8 cellular contexts compared by ENCODE assay signal in the genomic region with DNA sequence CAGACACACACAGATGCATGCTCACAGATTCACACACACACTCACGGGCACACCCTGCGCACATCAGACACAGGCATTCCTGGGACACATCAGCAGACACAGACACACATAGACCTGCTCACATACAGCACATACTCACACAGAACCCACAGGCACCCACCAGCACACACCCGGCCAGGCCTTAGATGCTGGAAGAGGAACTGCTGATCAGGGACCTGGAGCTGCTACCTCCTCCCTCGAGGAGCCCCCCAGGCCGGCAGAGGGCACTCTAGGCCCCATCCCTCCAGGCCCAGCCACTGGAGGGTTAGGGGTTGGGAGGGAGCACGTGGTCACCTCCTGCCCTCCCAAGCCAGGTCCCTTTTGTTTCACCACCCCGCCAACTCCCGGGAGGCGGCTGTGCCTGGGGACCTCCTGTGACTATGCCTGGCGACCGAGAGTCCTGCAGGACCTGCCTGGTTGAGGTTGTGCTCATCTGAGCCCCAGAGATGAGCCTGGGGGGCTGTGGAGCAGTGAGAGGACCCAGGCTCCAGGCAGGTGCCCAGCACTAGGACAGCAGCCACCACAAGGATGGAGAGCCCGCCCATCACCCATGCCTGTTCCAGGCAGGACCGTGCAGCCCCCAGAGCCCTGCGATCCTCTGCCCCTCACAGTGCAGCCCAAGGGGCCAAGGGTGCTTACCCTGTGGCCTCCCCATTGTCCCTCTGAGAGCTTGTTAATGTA. TPM values are rescaled to one million over a fixed set of nuclear protein-coding genes. Genes with fewer than 3 reads are reported as not detected.
DNase-seq lines count a peak whose midpoint lies in the region; ATAC-seq and TF ChIP-seq lines count a peak whose summit lies in the region.

No MANE protein-coding gene starts in this region.

- H3K4me2 ChIP-seq in smooth muscle cell: no peak overlapping the region

- no peak overlapping the region for H2AFZ ChIP-seq in smooth muscle cell (ENCODE audit: low read depth)

- H3K36me3 ChIP-seq in smooth muscle cell (ENCODE audit: low read depth): no peaks in the 10 kb centered on the region

- H4K20me1 ChIP-seq in smooth muscle cell (ENCODE audit: low read depth): no peaks in the 10 kb centered on the region

- H3K27me3 Mint-ChIP-seq in activated naive CD8-positive, alpha-beta T cell treated with anti-CD3 and anti-CD28 coated beads for 36 hours: peaks cover 11% of the 10 kb centered on the region

- no peaks in the 10 kb centered on the region for H3K27me3 ChIP-seq in smooth muscle cell (ENCODE audit: low read depth)

- H3K4me1 ChIP-seq in smooth muscle cell (ENCODE audit: low read depth): peaks cover 5% of the 10 kb centered on the region

- peaks cover 11% of the 10 kb centered on the region for H3K4me1 Mint-ChIP-seq in activated naive CD8-positive, alpha-beta T cell treated with anti-CD3 and anti-CD28 coated beads for 36 hours

- H3K27ac ChIP-seq in smooth muscle cell (ENCODE audit: low read depth): no peak overlapping the region

- peak; percentile 89 for ATAC-seq in GM19043 (IDR thresholded peaks at IDR 0.05; ENCODE audit: low read depth, unreplicated experiment)
- ATAC-seq in SK-N-SH treated with all-trans-retinoic acid at 6 μM for 48 hours: peak; percentile 89

- peak; percentile 72 for DNase-seq in AG20443 (ENCODE audit: low spot score)
- DNase-seq in HUDEP-2 (lab: John Stamatoyannopoulos, UW; ENCODE audit: unreplicated experiment in 76 of 76): peak in 73 of 76 experiments; percentile 5 to 83 (median 63)
- peak; percentile 74 for DNase-seq in activated naive CD8-positive, alpha-beta T cell treated with anti-CD3 and anti-CD28 coated beads for 36 hours
- DNase-seq in hepatic stellate cell (ENCODE audit: low spot score): peak; percentile 60
- no peak for DNase-seq in smooth muscle cell (lab: John Stamatoyannopoulos, UW; ENCODE audit: unreplicated experiment)
- DNase-seq in NCI-H2107 (lab: John Stamatoyannopoulos, UW): no peak

- H3K4me3 ChIP-seq in smooth muscle cell: no peak overlapping the region

- WGBS in smooth muscle cell (ENCODE audit: low lambda C conversion rate): 40% methylated on average over 14 of the region's 14 CpGs

- no peaks in the 10 kb centered on the region for H3K9me3 Mint-ChIP-seq in activated naive CD8-positive, alpha-beta T cell treated with anti-CD3 and anti-CD28 coated beads for 36 hours

- no peaks in the 10 kb centered on the region for H3K36me3 Mint-ChIP-seq in activated naive CD8-positive, alpha-beta T cell treated with anti-CD3 and anti-CD28 coated beads for 36 hours

- H3K9ac ChIP-seq in smooth muscle cell (ENCODE audit: low read depth): no peak overlapping the region

- H3K4me3 Mint-ChIP-seq in activated naive CD8-positive, alpha-beta T cell treated with anti-CD3 and anti-CD28 coated beads for 36 hours: peak overlapping the region; percentile 56

- TF ChIP-seq CTCF in smooth muscle cell (IDR thresholded peaks at IDR 0.05; ENCODE audit: borderline replicate concordance, insufficient read depth, poor library complexity, severe bottlenecking): peak; percentile 47

- no peak overlapping the region for H3K27ac Mint-ChIP-seq in activated naive CD8-positive, alpha-beta T cell treated with anti-CD3 and anti-CD28 coated beads for 36 hours

- no peaks in the 10 kb centered on the region for H3K9me3 ChIP-seq in smooth muscle cell (replicated peaks; ENCODE audit: low read depth)

- H3F3A ChIP-seq in smooth muscle cell (ENCODE audit: low read depth): peaks cover 3% of the 10 kb centered on the region

- H3K79me2 ChIP-seq in smooth muscle cell (ENCODE audit: low read depth): no peaks in the 10 kb centered on the region

TF ChIP-seq in SK-N-SH treated with all-trans-retinoic acid at 6 μM for 48 hours, 23 proteins besides CTCF, POLR2A, EP300 and RAD21:
- TF ChIP-seq ZNF70 (CRISPR knock-in tag; IDR thresholded peaks at IDR 0.05): no peak
- TF ChIP-seq, protein P1, sequence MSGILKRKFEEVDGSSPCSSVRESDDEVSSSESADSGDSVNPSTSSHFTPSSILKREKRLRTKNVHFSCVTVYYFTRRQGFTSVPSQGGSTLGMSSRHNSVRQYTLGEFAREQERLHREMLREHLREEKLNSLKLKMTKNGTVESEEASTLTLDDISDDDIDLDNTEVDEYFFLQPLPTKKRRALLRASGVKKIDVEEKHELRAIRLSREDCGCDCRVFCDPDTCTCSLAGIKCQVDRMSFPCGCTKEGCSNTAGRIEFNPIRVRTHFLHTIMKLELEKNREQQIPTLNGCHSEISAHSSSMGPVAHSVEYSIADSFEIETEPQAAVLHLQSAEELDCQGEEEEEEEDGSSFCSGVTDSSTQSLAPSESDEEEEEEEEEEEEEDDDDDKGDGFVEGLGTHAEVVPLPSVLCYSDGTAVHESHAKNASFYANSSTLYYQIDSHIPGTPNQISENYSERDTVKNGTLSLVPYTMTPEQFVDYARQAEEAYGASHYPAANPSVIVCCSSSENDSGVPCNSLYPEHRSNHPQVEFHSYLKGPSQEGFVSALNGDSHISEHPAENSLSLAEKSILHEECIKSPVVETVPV (CRISPR knock-in tag; IDR thresholded peaks at IDR 0.05): no peak

RNA-seq across cellular contexts. Expression of a gene that starts 21.0 kb away (rescaled TPM):
- total RNA-seq in activated naive CD8-positive, alpha-beta T cell treated with anti-CD3 and anti-CD28 coated beads for 36 hours: 1,000 to 10,000 TPM; 2,595 to 2,627 TPM
- total RNA-seq in smooth muscle cell: 576 and 655 TPM in 2 replicates
- 615 and 653 TPM in 2 replicates for polyA plus RNA-seq in smooth muscle cell

Comparison
In these comparisons a context has a peak if more than half of its experiments do, and no peak if none do; other contexts are left out.
1. DNase-seq: peak in AG20443 (single experiment), HUDEP-2 (73 of 76), activated naive CD8-positive, alpha-beta T cell treated with anti-CD3 and anti-CD28 coated beads for 36 hours (single experiment) and hepatic stellate cell (single experiment); none in smooth muscle cell (single experiment) and NCI-H2107 (single experiment).